ENCODE assay signal across 1 cellular context in genomic region chr19:16830679-16831078, GRCh38.
TF ChIP-seq lines count a peak whose summit lies in the region.

No MANE protein-coding gene starts in this region.

TF ChIP-seq in HCT116, 20 proteins besides CTCF, POLR2A, EP300 and RAD21:
- TF ChIP-seq MAX (IDR thresholded peaks at IDR 0.05) (no peak), EZH2 (IDR thresholded peaks at IDR 0.05) (no peak), ELF1 (IDR thresholded peaks at IDR 0.05; ENCODE audit: borderline replicate concordance, low read depth) (no peak), SIN3A (IDR thresholded peaks at IDR 0.05; ENCODE audit: low read depth) (no peak), JUND (IDR thresholded peaks at IDR 0.05) (no peak), ZFX (IDR thresholded peaks at IDR 0.05) (no peak), ATF3 (IDR thresholded peaks at IDR 0.05) (no peak), EGR1 (IDR thresholded peaks at IDR 0.05; ENCODE audit: low read depth) (no peak), REST (IDR thresholded peaks at IDR 0.05; ENCODE audit: low read depth) (no peak), EZH2phosphoT487 (IDR thresholded peaks at IDR 0.05; ENCODE audit: borderline replicate concordance) (no peak), CEBPB (IDR thresholded peaks at IDR 0.05; ENCODE audit: low read depth) (no peak), ZBTB33 (IDR thresholded peaks at IDR 0.05; ENCODE audit: extremely low read depth, insufficient replicate concordance, low read length) (no peak), POLR2AphosphoS5 (IDR thresholded peaks at IDR 0.05; ENCODE audit: low read depth, low read length) (no peak)
